ENCODE assay signal across 9 cellular contexts in the genomic region with DNA sequence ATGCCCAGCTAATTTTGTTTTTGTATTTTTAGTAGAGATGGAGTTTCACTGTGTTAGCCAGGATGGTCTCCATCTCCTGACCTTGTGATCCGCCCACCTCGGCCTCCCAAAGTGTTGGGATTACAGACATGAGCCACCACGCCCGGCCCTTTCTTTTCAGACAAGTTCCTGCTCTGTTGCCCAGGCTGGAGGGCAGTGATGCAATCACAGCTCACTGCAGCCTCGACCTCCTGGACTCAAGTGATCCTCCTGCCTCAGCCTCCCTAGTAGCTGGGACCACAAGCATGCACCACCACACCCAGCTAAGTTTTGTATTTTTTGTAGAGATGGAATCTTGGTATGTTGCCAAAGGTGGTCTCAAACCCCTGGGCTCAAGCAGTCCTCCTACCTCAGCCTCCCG. TPM values are rescaled to one million over a fixed set of nuclear protein-coding genes. Genes with fewer than 3 reads are reported as not detected.
"Had no signal": no experiment of that assay in that cellular context is flagged by ENCODE, and none has a peak within 500 bp of the region (broad histone marks: within the 10 kb centered on the region; RNA-seq: fewer than 3 reads in every experiment).

No MANE protein-coding gene starts in this region.

RNA-seq across cellular contexts. Expression of gene LRCOL1, which starts 10.9 kb away (rescaled TPM):
- total RNA-seq: body of pancreas, endodermal cell, glomerular endothelial cell, hepatocyte, left cardiac atrium, lower leg skin, pancreas, ureter had no signal

RNA-seq across cellular contexts. Expression of gene P2RX2, which starts 19.1 kb away (rescaled TPM):
- total RNA-seq: glomerular endothelial cell, hepatocyte, left cardiac atrium, lower leg skin, right lobe of liver had no signal
- polyA plus RNA-seq: hepatocyte had no signal
